ENCODE assay signal across 1 cellular context in genomic region chr1:2205191-2205952, GRCh38.
TF ChIP-seq lines count a peak whose summit lies in the region.

No MANE protein-coding gene starts in this region.

TF ChIP-seq in H1, 55 proteins besides CTCF, POLR2A, EP300 and RAD21 (continued from another document):
- TF ChIP-seq, protein P1, sequence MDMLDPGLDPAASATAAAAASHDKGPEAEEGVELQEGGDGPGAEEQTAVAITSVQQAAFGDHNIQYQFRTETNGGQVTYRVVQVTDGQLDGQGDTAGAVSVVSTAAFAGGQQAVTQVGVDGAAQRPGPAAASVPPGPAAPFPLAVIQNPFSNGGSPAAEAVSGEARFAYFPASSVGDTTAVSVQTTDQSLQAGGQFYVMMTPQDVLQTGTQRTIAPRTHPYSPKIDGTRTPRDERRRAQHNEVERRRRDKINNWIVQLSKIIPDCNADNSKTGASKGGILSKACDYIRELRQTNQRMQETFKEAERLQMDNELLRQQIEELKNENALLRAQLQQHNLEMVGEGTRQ (IDR thresholded peaks at IDR 0.05; ENCODE audit: low read length): no peak
- no peak for TF ChIP-seq RFX5 (IDR thresholded peaks at IDR 0.05; ENCODE audit: borderline replicate concordance, low read depth, low read length)
- TF ChIP-seq KDM4A (IDR thresholded peaks at IDR 0.05; ENCODE audit: low read depth, low read length, severe bottlenecking): peak; percentile 94
- peak; percentile 10; the same call in 1 of the 2 replicates for TF ChIP-seq TAF1 (IDR thresholded peaks at IDR 0.05; ENCODE audit: low read depth, low read length)
- TF ChIP-seq BRCA1 (IDR thresholded peaks at IDR 0.05; ENCODE audit: low read depth, low read length): no peak
- TF ChIP-seq JUN (IDR thresholded peaks at IDR 0.05; ENCODE audit: low read depth, low read length): no peak
- TF ChIP-seq HDAC2 (IDR thresholded peaks at IDR 0.05; ENCODE audit: borderline replicate concordance in 1 of 2, low read depth in 2 of 2, low read length in 2 of 2): peak in 1 of 2 experiments; percentile 71; a peak in 1 of 4 replicates
